ENCODE assay signal across 11 cellular contexts in the genomic region with DNA sequence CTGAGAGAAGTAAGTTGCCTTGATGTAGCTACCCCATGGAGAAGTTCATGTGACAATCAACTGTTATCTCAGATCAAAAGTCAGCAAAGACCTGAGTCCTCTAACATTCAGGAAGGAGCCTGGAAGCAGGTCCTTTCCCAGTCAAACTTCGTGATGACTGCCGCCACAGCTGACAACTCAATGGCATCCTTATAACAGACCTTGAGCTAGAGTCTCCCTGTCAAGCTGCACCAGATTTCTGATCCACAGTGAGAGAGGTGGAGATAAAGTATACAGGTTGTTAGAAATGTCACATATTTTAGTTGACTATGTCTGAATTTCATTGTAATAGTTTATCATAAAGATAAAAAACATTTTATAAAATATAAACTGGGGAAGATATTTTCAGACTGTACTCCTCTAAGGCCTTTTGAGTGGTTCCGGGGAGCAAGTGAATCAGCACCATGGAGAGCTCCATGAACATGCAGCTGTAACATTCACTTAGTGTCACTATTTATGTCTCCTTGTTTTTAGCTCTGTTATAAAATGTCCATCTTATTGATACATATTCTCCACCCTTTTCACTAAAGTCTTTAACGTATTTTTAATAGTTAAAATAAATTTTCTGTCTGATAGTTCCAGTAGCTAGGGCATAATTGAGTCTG.
DNase-seq lines count a peak whose midpoint lies in the region; ATAC-seq and TF ChIP-seq lines count a peak whose summit lies in the region.
"Had no signal": no experiment of that assay in that cellular context is flagged by ENCODE, and none has a peak within 500 bp of the region (broad histone marks: within the 10 kb centered on the region; RNA-seq: fewer than 3 reads in every experiment).

No MANE protein-coding gene starts in this region.

- no peaks in the 10 kb centered on the region for H3K4me1 ChIP-seq in IMR-90 (ENCODE audit: control insufficient read depth, insufficient read depth, low read length)
- H3K4me1 ChIP-seq: tibial nerve had no signal

- intact Hi-C loops in Calu3 (cut with micrococcal nuclease; ENCODE audit: unreplicated experiment) (no loop called here), IMR-90 (cut with micrococcal nuclease) (no loop called here), left ventricle myocardium superior (cut with micrococcal nuclease) (no loop called here)

- no peaks in the 10 kb centered on the region for H3K9me3 Mint-ChIP-seq in Calu3 (ENCODE audit: low read depth, unreplicated experiment)
- peaks cover 8% of the 10 kb centered on the region for H3K9me3 Mint-ChIP-seq in WTC11

- H3K36me3 Mint-ChIP-seq in Calu3 (ENCODE audit: insufficient read depth, unreplicated experiment), result no peaks in the 10 kb centered on the region
- no peaks in the 10 kb centered on the region for H3K36me3 Mint-ChIP-seq in WTC11

- dilution Hi-C loops in IMR-90 (cut with HindIII; ENCODE audit: low sequenced_read_pairs, unreplicated experiment), result no loop called here

- H2AK5ac ChIP-seq in IMR-90 (ENCODE audit: low read depth, low read length), result no peak overlapping the region

- no peak for TF ChIP-seq RAD21 in IMR-90 (IDR thresholded peaks at IDR 0.05; ENCODE audit: low read length)

- H4K20me1 ChIP-seq in IMR-90 (ENCODE audit: insufficient read depth, low read length), result no peaks in the 10 kb centered on the region

- ATAC-seq in IMR-90 (ENCODE audit: low read depth), result no peak
- peak; percentile 53 for ATAC-seq in WTC11
- no peak for ATAC-seq in GM19463 (IDR thresholded peaks at IDR 0.05; ENCODE audit: unreplicated experiment)
- ATAC-seq in left ventricle myocardium superior, result no peak
- ATAC-seq: left colon had no signal

- H4K5ac ChIP-seq in IMR-90 (ENCODE audit: low read depth, low read length), result no peak overlapping the region

- no peaks in the 10 kb centered on the region for H3K9me3 ChIP-seq in IMR-90 (ENCODE audit: control insufficient read depth, insufficient read depth, low read length)
- H3K9me3 ChIP-seq: tibial nerve had no signal

- in situ Hi-C loops in IMR-90 (cut with MboI; ENCODE audit: low sequenced_read_pairs), result no loop called here

- BruUV-seq in Calu3 (replicated peaks; lab: Mats Ljungman, UMichigan) (no TSS peak), IMR-90 (replicated peaks; lab: Mats Ljungman, UMichigan) (no TSS peak)

- H3K27ac Mint-ChIP-seq in Calu3 (ENCODE audit: unreplicated experiment) (no peak overlapping the region), WTC11 (no peak overlapping the region)

- H4K91ac ChIP-seq in IMR-90 (ENCODE audit: insufficient read depth, low read depth, low read length), result no peak overlapping the region

- H3K9me1 ChIP-seq in IMR-90 (ENCODE audit: insufficient read depth, low read length), result no peaks in the 10 kb centered on the region

- no peak overlapping the region for H2AK9ac ChIP-seq in IMR-90 (replicated peaks; ENCODE audit: low read depth, low read length, poor library complexity)

- H3K23ac ChIP-seq in IMR-90 (ENCODE audit: low read depth, low read length), result no peak overlapping the region

- no peak overlapping the region for H3K18ac ChIP-seq in IMR-90 (ENCODE audit: low read depth, low read length)

- H3K4me2 ChIP-seq in IMR-90 (ENCODE audit: low read depth, low read length), result no peak overlapping the region

- H2BK5ac ChIP-seq in IMR-90 (ENCODE audit: low read depth, low read length, poor library complexity, severe bottlenecking), result no peak overlapping the region

- H3K27me3 Mint-ChIP-seq in Calu3 (ENCODE audit: unreplicated experiment), result no peaks in the 10 kb centered on the region
- H3K27me3 Mint-ChIP-seq in WTC11 (ENCODE audit: low read depth), result no peaks in the 10 kb centered on the region

- H3K14ac ChIP-seq in IMR-90 (replicated peaks; ENCODE audit: low read depth, low read length), result no peak overlapping the region

- no peak overlapping the region for H3K4me3 ChIP-seq in IMR-90 (ENCODE audit: insufficient read depth, low read depth, low read length)
- H3K4me3 ChIP-seq: tibial nerve had no signal

- H2BK15ac ChIP-seq in IMR-90 (ENCODE audit: low read depth, low read length), result no peak overlapping the region

- no peak overlapping the region for H2AFZ ChIP-seq in IMR-90 (replicated peaks; ENCODE audit: low read length, poor library complexity)

- no CpG with 5 or more reads among the region's 4 CpGs for WGBS in IMR-90 (ENCODE audit: extremely low coverage in 2 of 2, insufficient read length in 1 of 2), 2 experiments

- CTCF ChIA-PET in Calu3 (lab: Charles Lee), result no interaction called here
- CTCF ChIA-PET in IMR-90 (lab: Yijun Ruan, JAX), result interaction anchor here (0.6 kb wide), 1 partner anchor 772 kb away, joined by 3 read pairs; no protein-coding TSS in a partner anchor
- CTCF ChIA-PET in WTC11 (lab: Charles Lee), result no interaction called here

- H3K4ac ChIP-seq in IMR-90 (ENCODE audit: low read depth, low read length), result no peak overlapping the region

- TF ChIP-seq POLR2A in IMR-90 (IDR thresholded peaks at IDR 0.05; ENCODE audit: low read depth, low read length), result no peak

- peak; percentile 8 for DNase-seq in Calu3
- DNase-seq in IMR-90, result peak; percentile 46
- DNase-seq in WTC11 (ENCODE audit: low spot score), result peak; percentile 57
- DNase-seq in inferior parietal cortex (ENCODE audit: extremely low spot score), result peak; percentile 11
- DNase-seq in NCI-H2171 (lab: John Stamatoyannopoulos, UW), result no peak
- DNase-seq in effector CD8-positive, alpha-beta T cell (lab: John Stamatoyannopoulos, UW), result no peak
- DNase-seq in left ventricle myocardium superior, result no peak
- DNase-seq: left colon, NCI-H187 had no signal

- H3K4me1 Mint-ChIP-seq in Calu3 (ENCODE audit: low read depth, unreplicated experiment) (no peaks in the 10 kb centered on the region), WTC11 (no peaks in the 10 kb centered on the region)

- H3K79me1 ChIP-seq in IMR-90 (ENCODE audit: low read depth in 1 of 2, low read length in 2 of 2), result no peaks in the 10 kb centered on the region

- H3K27me3 ChIP-seq in IMR-90 (ENCODE audit: control insufficient read depth, insufficient read depth, low read length), result no peaks in the 10 kb centered on the region
- H3K27me3 ChIP-seq: tibial nerve had no signal

- TF ChIP-seq CTCF in Calu3 (IDR thresholded peaks at IDR 0.05; ENCODE audit: unreplicated experiment) (no peak), IMR-90 (conservative IDR thresholded peaks at IDR 0.05; ENCODE audit: low read depth, low read length) (no peak), WTC11 (IDR thresholded peaks at IDR 0.05) (no peak)

- H3K56ac ChIP-seq in IMR-90 (ENCODE audit: extremely low read depth, insufficient read depth, low read length), result no peak overlapping the region

- H3K9ac ChIP-seq in IMR-90 (ENCODE audit: low read depth, low read length), result no peak overlapping the region

- no peak overlapping the region for H2BK120ac ChIP-seq in IMR-90 (ENCODE audit: low read depth, low read length)

- no peak overlapping the region for H4K8ac ChIP-seq in IMR-90 (ENCODE audit: low read depth in 2 of 2, low read length in 2 of 2)

- H3K27ac ChIP-seq in IMR-90 (ENCODE audit: insufficient read depth, low read length), result no peak overlapping the region
- H3K27ac ChIP-seq: tibial nerve had no signal

- H3K36me3 ChIP-seq in IMR-90 (ENCODE audit: control insufficient read depth, insufficient read depth, low read length), result no peaks in the 10 kb centered on the region
- H3K36me3 ChIP-seq: tibial nerve had no signal

- no peak overlapping the region for H2BK20ac ChIP-seq in IMR-90 (ENCODE audit: low read depth, low read length)

- POLR2A ChIA-PET in IMR-90 (lab: Charles Lee; ENCODE audit: unreplicated experiment) (no interaction called here), WTC11 (lab: Charles Lee) (no interaction called here)

- H3K4me3 Mint-ChIP-seq in Calu3 (ENCODE audit: low read depth, unreplicated experiment), result no peak overlapping the region
- H3K4me3 Mint-ChIP-seq in WTC11, result no peak overlapping the region

TF ChIP-seq in IMR-90, 13 proteins besides CTCF, POLR2A, EP300 and RAD21 (continues in another document):
- TF ChIP-seq CHD1 (IDR thresholded peaks at IDR 0.05; ENCODE audit: low read depth, low read length) (no peak), MAFK (IDR thresholded peaks at IDR 0.05; ENCODE audit: low read depth, low read length) (no peak), NFE2L2 (IDR thresholded peaks at IDR 0.05; ENCODE audit: low read depth, low read length) (no peak), CEBPB (IDR thresholded peaks at IDR 0.05; ENCODE audit: low read depth, low read length) (no peak), FOS (IDR thresholded peaks at IDR 0.05; ENCODE audit: low read depth, low read length) (no peak), MXI1 (IDR thresholded peaks at IDR 0.05; ENCODE audit: borderline replicate concordance, low read depth, low read length) (no peak)
- TF ChIP-seq, protein P1, sequence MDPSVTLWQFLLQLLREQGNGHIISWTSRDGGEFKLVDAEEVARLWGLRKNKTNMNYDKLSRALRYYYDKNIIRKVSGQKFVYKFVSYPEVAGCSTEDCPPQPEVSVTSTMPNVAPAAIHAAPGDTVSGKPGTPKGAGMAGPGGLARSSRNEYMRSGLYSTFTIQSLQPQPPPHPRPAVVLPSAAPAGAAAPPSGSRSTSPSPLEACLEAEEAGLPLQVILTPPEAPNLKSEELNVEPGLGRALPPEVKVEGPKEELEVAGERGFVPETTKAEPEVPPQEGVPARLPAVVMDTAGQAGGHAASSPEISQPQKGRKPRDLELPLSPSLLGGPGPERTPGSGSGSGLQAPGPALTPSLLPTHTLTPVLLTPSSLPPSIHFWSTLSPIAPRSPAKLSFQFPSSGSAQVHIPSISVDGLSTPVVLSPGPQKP (IDR thresholded peaks at IDR 0.05; ENCODE audit: borderline replicate concordance, low read depth, low read length), result no peak

TF ChIP-seq in WTC11, 78 proteins besides CTCF, POLR2A, EP300 and RAD21 (continues in another document):
- TF ChIP-seq, protein P2, sequence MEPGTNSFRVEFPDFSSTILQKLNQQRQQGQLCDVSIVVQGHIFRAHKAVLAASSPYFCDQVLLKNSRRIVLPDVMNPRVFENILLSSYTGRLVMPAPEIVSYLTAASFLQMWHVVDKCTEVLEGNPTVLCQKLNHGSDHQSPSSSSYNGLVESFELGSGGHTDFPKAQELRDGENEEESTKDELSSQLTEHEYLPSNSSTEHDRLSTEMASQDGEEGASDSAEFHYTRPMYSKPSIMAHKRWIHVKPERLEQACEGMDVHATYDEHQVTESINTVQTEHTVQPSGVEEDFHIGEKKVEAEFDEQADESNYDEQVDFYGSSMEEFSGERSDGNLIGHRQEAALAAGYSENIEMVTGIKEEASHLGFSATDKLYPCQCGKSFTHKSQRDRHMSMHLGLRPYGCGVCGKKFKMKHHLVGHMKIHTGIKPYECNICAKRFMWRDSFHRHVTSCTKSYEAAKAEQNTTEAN (CRISPR knock-in tag; IDR thresholded peaks at IDR 0.05), result no peak
- no peak for TF ChIP-seq ERG (CRISPR knock-in tag; IDR thresholded peaks at IDR 0.05)

Comparison
In these comparisons a context has a peak if more than half of its experiments do, and no peak if none do; other contexts are left out.
1. DNase-seq: peak in Calu3 (single experiment), IMR-90 (single experiment), WTC11 (single experiment) and inferior parietal cortex (single experiment); none in NCI-H2171 (single experiment), effector CD8-positive, alpha-beta T cell (single experiment) and left ventricle myocardium superior (single experiment).